ENCODE assay signal across 11 cellular contexts in genomic region chr1:233112184-233113008, GRCh38.
A peak's percentile ranks its signal among the peaks of the same experiment; 100 is the strongest.
DNase-seq lines count a peak whose midpoint lies in the region; ATAC-seq and TF ChIP-seq lines count a peak whose summit lies in the region.
"Had no signal": no experiment of that assay in that cellular context is flagged by ENCODE, and none has a peak within 500 bp of the region (broad histone marks: within the 10 kb centered on the region; RNA-seq: fewer than 3 reads in every experiment).

No MANE protein-coding gene starts in this region.

- no peak overlapping the region for H3K4me3 ChIP-seq in smooth muscle cell
- no peak overlapping the region for H3K4me3 ChIP-seq in CD8-positive, alpha-beta T cell (ENCODE audit: low read depth, low read length)

- CTCF ChIA-PET in WTC11 (lab: Charles Lee): no interaction called here
- CTCF ChIA-PET in CD8-positive, alpha-beta T cell (lab: Charles Lee): no interaction called here

- TF ChIP-seq CTCF in WTC11 (IDR thresholded peaks at IDR 0.05) (no peak), glutamatergic neuron (IDR thresholded peaks at IDR 0.05; ENCODE audit: partially characterized antibody, unreplicated experiment) (no peak), smooth muscle cell (IDR thresholded peaks at IDR 0.05; ENCODE audit: borderline replicate concordance, insufficient read depth, poor library complexity, severe bottlenecking) (no peak)
- no peak for TF ChIP-seq CTCF in CD8-positive, alpha-beta T cell (IDR thresholded peaks at IDR 0.05)

- peaks cover 29% of the 10 kb centered on the region for H3K4me1 ChIP-seq in smooth muscle cell (ENCODE audit: low read depth)
- H3K4me1 ChIP-seq in CD8-positive, alpha-beta T cell (ENCODE audit: insufficient read depth, low read length): no peaks in the 10 kb centered on the region

- 43% methylated on average over 6 of the region's 6 CpGs for WGBS in smooth muscle cell (ENCODE audit: low lambda C conversion rate)

- H3K9me3 ChIP-seq in smooth muscle cell (replicated peaks; ENCODE audit: low read depth): no peaks in the 10 kb centered on the region
- no peaks in the 10 kb centered on the region for H3K9me3 ChIP-seq in CD8-positive, alpha-beta T cell (ENCODE audit: low read length)

- POLR2A ChIA-PET in WTC11 (lab: Charles Lee): no interaction called here
- POLR2A ChIA-PET in CD8-positive, alpha-beta T cell (lab: Charles Lee): no interaction called here

- H3K4me2 ChIP-seq in smooth muscle cell: peak overlapping the region; percentile 65

- peak overlapping the region; percentile 70 for H3K4me3 Mint-ChIP-seq in T-helper 1 cell treated with Interleukin-12 subunit alpha and Interleukin-12 subunit beta and Interleukin-4 antibody, amounts not matched to agents 30 μg/mL and 1 μg/mL, for 36 hours
- H3K4me3 Mint-ChIP-seq in WTC11 (no peak overlapping the region), glutamatergic neuron (ENCODE audit: unreplicated experiment) (no peak overlapping the region)
- H3K4me3 Mint-ChIP-seq in CD8-positive, alpha-beta T cell: no peak overlapping the region
- H3K4me3 Mint-ChIP-seq: activated naive CD8-positive, alpha-beta T cell; T-helper 17 cell had no signal

- no peaks in the 10 kb centered on the region for H3K27me3 Mint-ChIP-seq in T-helper 1 cell treated with Interleukin-12 subunit alpha and Interleukin-12 subunit beta and Interleukin-4 antibody, amounts not matched to agents 30 μg/mL and 1 μg/mL, for 36 hours (ENCODE audit: low read depth)
- no peaks in the 10 kb centered on the region for H3K27me3 Mint-ChIP-seq in WTC11 (ENCODE audit: low read depth)
- peaks cover 4% of the 10 kb centered on the region for H3K27me3 Mint-ChIP-seq in glutamatergic neuron (ENCODE audit: unreplicated experiment)
- no peaks in the 10 kb centered on the region for H3K27me3 Mint-ChIP-seq in CD8-positive, alpha-beta T cell (ENCODE audit: low read depth)
- H3K27me3 Mint-ChIP-seq: activated naive CD8-positive, alpha-beta T cell; T-helper 17 cell had no signal

- no peaks in the 10 kb centered on the region for H3K9me3 Mint-ChIP-seq in T-helper 1 cell treated with Interleukin-12 subunit alpha and Interleukin-12 subunit beta and Interleukin-4 antibody, amounts not matched to agents 30 μg/mL and 1 μg/mL, for 36 hours
- H3K9me3 Mint-ChIP-seq in WTC11 (no peaks in the 10 kb centered on the region), glutamatergic neuron (ENCODE audit: unreplicated experiment) (no peaks in the 10 kb centered on the region)
- no peaks in the 10 kb centered on the region for H3K9me3 Mint-ChIP-seq in CD8-positive, alpha-beta T cell

- peaks cover 48% of the 10 kb centered on the region for H3K4me1 Mint-ChIP-seq in T-helper 1 cell treated with Interleukin-12 subunit alpha and Interleukin-12 subunit beta and Interleukin-4 antibody, amounts not matched to agents 30 μg/mL and 1 μg/mL, for 36 hours (ENCODE audit: low read depth)
- H3K4me1 Mint-ChIP-seq in WTC11 (peaks cover 70% of the 10 kb centered on the region), glutamatergic neuron (ENCODE audit: low read depth, unreplicated experiment) (peaks cover 16% of the 10 kb centered on the region)
- peaks cover 18% of the 10 kb centered on the region for H3K4me1 Mint-ChIP-seq in CD8-positive, alpha-beta T cell (ENCODE audit: low read depth)

- H3K36me3 Mint-ChIP-seq in T-helper 1 cell treated with Interleukin-12 subunit alpha and Interleukin-12 subunit beta and Interleukin-4 antibody, amounts not matched to agents 30 μg/mL and 1 μg/mL, for 36 hours (ENCODE audit: low read depth): peaks cover 23% of the 10 kb centered on the region
- peaks cover 28% of the 10 kb centered on the region for H3K36me3 Mint-ChIP-seq in WTC11
- H3K36me3 Mint-ChIP-seq in glutamatergic neuron (ENCODE audit: unreplicated experiment): no peaks in the 10 kb centered on the region
- H3K36me3 Mint-ChIP-seq in CD8-positive, alpha-beta T cell: peaks cover 61% of the 10 kb centered on the region

- H3K27ac ChIP-seq in smooth muscle cell (ENCODE audit: low read depth): peak overlapping the region; percentile 94
- H3K27ac ChIP-seq in CD8-positive, alpha-beta T cell (ENCODE audit: low read depth, low read length): no peak overlapping the region

- intact Hi-C loops in CD8-positive, alpha-beta T cell (cut with DNase I, micrococcal nuclease): no loop called here

- no peaks in the 10 kb centered on the region for H3K36me3 ChIP-seq in smooth muscle cell (ENCODE audit: low read depth)
- H3K36me3 ChIP-seq in CD8-positive, alpha-beta T cell (ENCODE audit: insufficient read depth, low read length): no peaks in the 10 kb centered on the region

- no peaks in the 10 kb centered on the region for H4K20me1 ChIP-seq in smooth muscle cell (ENCODE audit: low read depth)

- DNase-seq in T-helper 1 cell (no peak), WTC11 (ENCODE audit: low spot score) (no peak), glutamatergic neuron (no peak), smooth muscle cell (lab: John Stamatoyannopoulos, UW; ENCODE audit: unreplicated experiment) (no peak), T-helper 9 cell (no peak)
- no peak for DNase-seq in CD8-positive, alpha-beta T cell
- DNase-seq: NCI-H146, T-helper 17 cell had no signal

- H3K79me2 ChIP-seq in smooth muscle cell (ENCODE audit: low read depth): no peaks in the 10 kb centered on the region

- H3F3A ChIP-seq in smooth muscle cell (ENCODE audit: low read depth): peaks cover 29% of the 10 kb centered on the region

- ATAC-seq in WTC11 (peak; percentile 9), HG02763 (IDR thresholded peaks at IDR 0.05; ENCODE audit: unreplicated experiment) (no peak)
- ATAC-seq in CD8-positive, alpha-beta T cell: no peak

- no peak overlapping the region for H2AFZ ChIP-seq in smooth muscle cell (ENCODE audit: low read depth)

- peak overlapping the region; percentile 91 for H3K27ac Mint-ChIP-seq in T-helper 1 cell treated with Interleukin-12 subunit alpha and Interleukin-12 subunit beta and Interleukin-4 antibody, amounts not matched to agents 30 μg/mL and 1 μg/mL, for 36 hours
- peak overlapping the region; percentile 99 for H3K27ac Mint-ChIP-seq in WTC11
- peak overlapping the region; percentile 95 for H3K27ac Mint-ChIP-seq in glutamatergic neuron (ENCODE audit: unreplicated experiment)
- H3K27ac Mint-ChIP-seq in CD8-positive, alpha-beta T cell: no peak overlapping the region
- H3K27ac Mint-ChIP-seq: activated naive CD8-positive, alpha-beta T cell; T-helper 17 cell had no signal

- H3K27me3 ChIP-seq in smooth muscle cell (ENCODE audit: low read depth): no peaks in the 10 kb centered on the region
- H3K27me3 ChIP-seq in CD8-positive, alpha-beta T cell (ENCODE audit: insufficient read depth, low read length): no peaks in the 10 kb centered on the region

- peak overlapping the region; percentile 1 for H3K9ac ChIP-seq in smooth muscle cell (ENCODE audit: low read depth)

TF ChIP-seq in WTC11, 78 proteins besides CTCF, POLR2A, EP300 and RAD21 (continues in another document):
- no peak for TF ChIP-seq ESRRA (CRISPR knock-in tag; IDR thresholded peaks at IDR 0.05; ENCODE audit: borderline replicate concordance)
- no peak for TF ChIP-seq SMAD4 (CRISPR knock-in tag; IDR thresholded peaks at IDR 0.05)
- no peak for TF ChIP-seq ERG (CRISPR knock-in tag; IDR thresholded peaks at IDR 0.05)
- no peak for TF ChIP-seq SP1 (CRISPR knock-in tag; conservative IDR thresholded peaks at IDR 0.05)
- no peak for TF ChIP-seq ZNF671 (CRISPR knock-in tag; IDR thresholded peaks at IDR 0.05)
- TF ChIP-seq HMGXB4 (CRISPR knock-in tag; IDR thresholded peaks at IDR 0.05): no peak
- no peak for TF ChIP-seq AR (CRISPR knock-in tag; IDR thresholded peaks at IDR 0.05)
- TF ChIP-seq ZNF121 (CRISPR knock-in tag; IDR thresholded peaks at IDR 0.05): no peak
- no peak for TF ChIP-seq TEAD1 (CRISPR knock-in tag; IDR thresholded peaks at IDR 0.05)
